ENCODE assay signal across 8 cellular contexts in the genomic region with DNA sequence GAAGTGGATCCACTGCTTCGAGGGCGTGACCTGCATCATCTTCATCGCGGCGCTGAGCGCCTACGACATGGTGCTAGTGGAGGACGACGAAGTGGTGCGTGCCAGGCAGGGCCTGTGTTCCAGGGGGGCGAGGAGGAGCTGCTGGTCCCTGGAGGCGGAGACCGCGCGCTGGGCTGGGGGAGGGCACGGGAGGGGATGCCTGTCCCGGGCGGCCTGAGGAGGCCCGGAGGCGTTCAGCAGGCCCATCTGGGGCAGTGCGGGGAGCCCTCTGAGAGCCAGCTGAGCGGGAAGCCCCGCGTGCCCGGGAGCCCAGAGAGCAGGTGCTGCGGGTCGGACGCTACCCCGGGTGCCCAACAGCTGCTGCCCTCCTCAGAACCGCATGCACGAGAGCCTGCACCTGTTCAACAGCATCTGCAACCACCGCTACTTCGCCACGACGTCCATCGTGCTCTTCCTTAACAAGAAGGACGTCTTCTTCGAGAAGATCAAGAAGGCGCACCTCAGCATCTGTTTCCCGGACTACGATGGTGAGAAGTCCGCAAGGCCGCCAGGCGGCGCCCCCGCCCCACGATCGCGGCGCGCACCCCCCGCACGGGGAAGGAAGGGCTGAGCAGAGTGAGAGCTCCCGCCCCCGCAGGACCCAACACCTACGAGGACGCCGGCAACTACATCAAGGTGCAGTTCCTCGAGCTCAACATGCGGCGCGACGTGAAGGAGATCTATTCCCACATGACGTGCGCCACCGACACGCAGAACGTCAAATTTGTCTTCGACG. TPM values are rescaled to one million over a fixed set of nuclear protein-coding genes. Genes with fewer than 3 reads are reported as not detected.
DNase-seq lines count a peak whose midpoint lies in the region; FAIRE-seq and TF ChIP-seq lines count a peak whose summit lies in the region.

No MANE protein-coding gene starts in this region.

- TF ChIP-seq CTCF in AG04449 (IDR thresholded peaks at IDR 0.05; ENCODE audit: insufficient read depth, low read length, missing control alignments) (peak; percentile 86), tibial artery (IDR thresholded peaks at IDR 0.05) (peak; percentile 71 to 82)

- intact Hi-C loops in tibial artery (cut with DNase I; ENCODE audit: low total_unique reads) = loop anchor here (1.0 kb wide), 1 partner anchor 32 kb away; no protein-coding TSS in a partner anchor

- DNase-seq in AG04449 (ENCODE audit: low read depth, low spot score) = no peak
- peak; percentile 66 for DNase-seq in GM19240 (ENCODE audit: insufficient read length, low spot score)
- DNase-seq in RPMI7951 (ENCODE audit: low read depth) = peak; percentile 46
- DNase-seq in activated effector memory CD4-positive, alpha-beta T cell treated with Interleukin-2 at 50 U/mL for 16 hours = peak; percentile 75
- DNase-seq in frontal cortex (ENCODE audit: low spot score in 2 of 2) = peak; percentile 90 to 92
- peak; percentile 63 for DNase-seq in pons (ENCODE audit: low spot score)
- DNase-seq in tibial artery = peak in 1 of 2 donors; percentile 45
- no peak for DNase-seq in LoVo (ENCODE audit: low spot score)

- peaks cover 0 to 25% (median 19%) of the 10 kb centered on the region in 4 donors for H3K4me1 ChIP-seq in tibial artery

- FAIRE-seq in frontal cortex (lab: Jason Lieb, UNC) = no peak

- H3K27ac ChIP-seq in tibial artery = no peak overlapping the region

- CTCF ChIA-PET in AG04449 (lab: Yijun Ruan, JAX) = interaction anchor here (0.7 to 21.6 kb wide), 27 partner anchors 21 to 154 kb away, joined by 3 to 1029 read pairs (median 7); a partner anchor contains a TSS

- H3K36me3 ChIP-seq in tibial artery = no peaks in the 10 kb centered on the region

- peak overlapping the region; percentile 18; the same call in 1 of the 2 replicates for H3K4me3 ChIP-seq in AG04449 (ENCODE audit: low read depth, low read length)
- no peak overlapping the region for H3K4me3 ChIP-seq in tibial artery

- H3K9me3 ChIP-seq in tibial artery = no peaks in the 10 kb centered on the region

- peaks cover 2 to 51% of the 10 kb centered on the region in 2 donors for H3K27me3 ChIP-seq in tibial artery

- POLR2A ChIA-PET in AG04449 (lab: Yijun Ruan, JAX) = no interaction called here

RNA-seq across cellular contexts. Expression of a gene that starts 2.9 kb away (rescaled TPM):
- not detected in 2 replicates for total RNA-seq in RPMI7951 (2014; rRNA removed; shearing (Covaris generic))
- not detected for total RNA-seq in frontal cortex

RNA-seq across cellular contexts. Expression of a gene that starts 10.8 kb away (rescaled TPM):
- total RNA-seq in RPMI7951 (2014; rRNA removed; shearing (Covaris generic)) = not detected in 2 replicates
- total RNA-seq in frontal cortex = 2.0 TPM

RNA-seq across cellular contexts. Expression of a gene that starts 39.2 kb away (rescaled TPM):
- total RNA-seq in RPMI7951 (2014; rRNA removed; shearing (Covaris generic)) = 1.5 and 1.9 TPM in 2 replicates
- 9.4 TPM for total RNA-seq in frontal cortex

RNA-seq across cellular contexts. Expression of a gene that starts 41.7 kb away (rescaled TPM):
- total RNA-seq in RPMI7951 (2014; rRNA removed; shearing (Covaris generic)) = 302 and 305 TPM in 2 replicates
- total RNA-seq in frontal cortex = 97.0 TPM

Comparison
In these comparisons a context has a peak if more than half of its experiments do, and no peak if none do; other contexts are left out.
1. DNase-seq: peak in GM19240 (single experiment), RPMI7951 (single experiment), activated effector memory CD4-positive, alpha-beta T cell treated with Interleukin-2 at 50 U/mL for 16 hours (single experiment), frontal cortex (2 of 2) and pons (single experiment); none in AG04449 (single experiment) and LoVo (single experiment).